In the genomic region with DNA sequence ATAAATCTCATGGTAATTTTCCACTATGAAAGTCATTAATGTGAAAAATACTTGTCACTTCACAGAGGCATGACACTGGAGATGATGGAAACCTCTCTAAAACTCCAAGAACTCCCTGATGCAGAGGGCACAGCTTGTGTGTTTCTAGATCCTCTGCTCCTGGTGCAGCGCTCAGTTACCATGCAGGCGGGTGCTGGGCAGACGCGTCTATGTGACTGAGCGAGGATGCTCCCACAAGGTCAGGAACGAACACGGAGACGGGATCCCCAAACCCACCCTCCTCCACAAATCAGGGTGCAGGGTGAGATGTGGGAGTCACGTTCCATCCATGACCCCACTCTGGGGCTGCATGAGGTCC, we compare ENCODE assay signal across 1 cellular context.
TF ChIP-seq lines count a peak whose summit lies in the region.

No MANE protein-coding gene starts in this region.

TF ChIP-seq in GM12878, 131 proteins besides CTCF, POLR2A, EP300 and RAD21 (continued from another document):
- no peak for TF ChIP-seq RELA (IDR thresholded peaks at IDR 0.05; ENCODE audit: borderline replicate concordance, partially characterized antibody)
